ENCODE assay signal across 20 cellular contexts in genomic region chr7:36617408-36617807, GRCh38.
A peak's percentile ranks its signal among the peaks of the same experiment; 100 is the strongest.
DNase-seq lines count a peak whose midpoint lies in the region; ATAC-seq, FAIRE-seq and TF ChIP-seq lines count a peak whose summit lies in the region.
"Had no signal": no experiment of that assay in that cellular context is flagged by ENCODE, and none has a peak within 500 bp of the region (broad histone marks: within the 10 kb centered on the region; RNA-seq: fewer than 3 reads in every experiment).

No MANE protein-coding gene starts in this region.

- no peak overlapping the region for H3K14ac ChIP-seq in trophoblast cell (ENCODE audit: low read length)

- no peak overlapping the region for H2AK5ac ChIP-seq in trophoblast cell (ENCODE audit: low read length)

- H3K27me3 ChIP-seq in K562 (ENCODE audit: control insufficient read depth in 2 of 2, insufficient read depth in 2 of 2, low read length in 2 of 2) (peaks cover 2 to 17% of the 10 kb centered on the region in 2 experiments; a peak in 4 of 5 replicates), psoas muscle (ENCODE audit: insufficient read depth in 3 of 3, low read length in 2 of 3) (peaks cover 0 to 3% (median 0%) of the 10 kb centered on the region in 3 donors), trophoblast cell (ENCODE audit: insufficient read depth, low read length) (no peaks in the 10 kb centered on the region)
- H3K27me3 ChIP-seq: BLaER1 had no signal

- H3K9me3 ChIP-seq in K562 (replicated peaks; ENCODE audit: control insufficient read depth, insufficient read depth, low read depth, low read length) (no peaks in the 10 kb centered on the region), psoas muscle (no peaks in the 10 kb centered on the region), trophoblast cell (ENCODE audit: insufficient read depth, low read depth, low read length) (no peaks in the 10 kb centered on the region)
- H3K9me3 ChIP-seq: BLaER1 had no signal

- H3K79me2 ChIP-seq in K562 (ENCODE audit: control insufficient read depth, insufficient read depth, low read length) (no peaks in the 10 kb centered on the region), trophoblast cell (ENCODE audit: control insufficient read depth, insufficient read depth, low read length, poor library complexity) (no peaks in the 10 kb centered on the region)

- H3K36me3 ChIP-seq in K562 (ENCODE audit: control insufficient read depth, insufficient read depth, low read length) (no peaks in the 10 kb centered on the region), psoas muscle (ENCODE audit: insufficient read depth in 1 of 2, low read depth in 1 of 2) (no peaks in the 10 kb centered on the region), trophoblast cell (ENCODE audit: control insufficient read depth in 1 of 2, insufficient read depth in 2 of 2, low read length in 2 of 2) (no peaks in the 10 kb centered on the region)
- H3K36me3 ChIP-seq: BLaER1 had no signal

- no peak for FAIRE-seq in K562 (lab: Jason Lieb, UNC)
- FAIRE-seq: GM12891, H54, HTR-8/SVneo had no signal

- no peaks in the 10 kb centered on the region for H3K4me1 ChIP-seq in K562 (replicated peaks in 1 of 2; ENCODE audit: control insufficient read depth in 2 of 2, insufficient read depth in 2 of 2, low read length in 2 of 2)
- H3K4me1 ChIP-seq in psoas muscle: no peaks in the 10 kb centered on the region
- no peaks in the 10 kb centered on the region for H3K4me1 ChIP-seq in trophoblast cell (ENCODE audit: control insufficient read depth in 1 of 2, insufficient read depth in 2 of 2, low read length in 2 of 2)

- H2BK5ac ChIP-seq in trophoblast cell (ENCODE audit: low read depth, low read length, poor library complexity): no peak overlapping the region

- H3K23ac ChIP-seq in trophoblast cell (ENCODE audit: low read length): no peak overlapping the region

- no peaks in the 10 kb centered on the region for H3K9me1 ChIP-seq in K562 (ENCODE audit: control insufficient read depth, insufficient read depth, low read length)

- H2BK120ac ChIP-seq in trophoblast cell (ENCODE audit: insufficient read depth, low read length, poor library complexity): no peak overlapping the region

- in situ Hi-C loops in K562 (cut with MboI): no loop called here

- no peak overlapping the region for H4K8ac ChIP-seq in trophoblast cell (ENCODE audit: low read depth, low read length)

- no peaks in the 10 kb centered on the region for H4K20me1 ChIP-seq in K562 (replicated peaks; ENCODE audit: control insufficient read depth, insufficient read depth, low read length)
- H4K20me1 ChIP-seq: BLaER1 had no signal

- H3K27me3 Mint-ChIP-seq in natural killer cell (ENCODE audit: low read depth in 2 of 2): no peaks in the 10 kb centered on the region

- H3K9ac ChIP-seq in K562 (ENCODE audit: insufficient read depth in 1 of 2, low read depth in 2 of 2, low read length in 2 of 2): no peak overlapping the region
- H3K9ac ChIP-seq in trophoblast cell (ENCODE audit: low read length): no peak overlapping the region
- H3K9ac ChIP-seq: BLaER1 had no signal

- H3K4ac ChIP-seq in trophoblast cell (ENCODE audit: low read depth, low read length): no peak overlapping the region

- CTCF ChIA-PET in K562 (lab: Yijun Ruan, JAX; ENCODE audit: low intra/inter-chr PET ratio): no interaction called here

- ATAC-seq in K562: no peak
- ATAC-seq in natural killer cell: no peak
- ATAC-seq in psoas muscle: no peak

- H3K79me1 ChIP-seq in trophoblast cell (ENCODE audit: low read length): no peaks in the 10 kb centered on the region

- no peak for TF ChIP-seq POLR2A in K562 (conservative IDR thresholded peaks at IDR 0.05)

- BruUV-seq in K562 (replicated peaks; lab: Mats Ljungman, UMichigan): no TSS peak

- H3K18ac ChIP-seq in trophoblast cell (ENCODE audit: low read length): no peak overlapping the region

- H3K4me1 Mint-ChIP-seq in natural killer cell: peaks cover 31 to 49% of the 10 kb centered on the region in 2 donors

- H2BK12ac ChIP-seq in trophoblast cell (ENCODE audit: low read length): no peak overlapping the region

- POLR2A ChIA-PET in K562 (lab: Yijun Ruan, JAX): no interaction called here

- no peak overlapping the region for H4K91ac ChIP-seq in trophoblast cell (ENCODE audit: low read depth, low read length)

- H3K27ac ChIP-seq in K562 (ENCODE audit: extremely low read depth, low read depth, low read length) (no peak overlapping the region), psoas muscle (no peak overlapping the region), trophoblast cell (ENCODE audit: low read depth, low read length) (no peak overlapping the region)
- H3K27ac ChIP-seq: BLaER1 had no signal

- TF ChIP-seq EP300 in K562 (IDR thresholded peaks at IDR 0.05; ENCODE audit: low read length): no peak

- peaks cover 54% of the 10 kb centered on the region for H3K36me3 Mint-ChIP-seq in natural killer cell

- TF ChIP-seq CTCF in K562 (IDR thresholded peaks at IDR 0.05 in 2 of 3, conservative IDR thresholded peaks at IDR 0.05 in 1 of 3; ENCODE audit: insufficient read depth in 2 of 3, low read depth in 1 of 3, low read length in 3 of 3) (no peak), natural killer cell (IDR thresholded peaks at IDR 0.05) (no peak), psoas muscle (IDR thresholded peaks at IDR 0.05) (no peak)

- no peak for TF ChIP-seq RAD21 in K562 (CRISPR knock-in tag; conservative IDR thresholded peaks at IDR 0.05 in 1 of 2, IDR thresholded peaks at IDR 0.05 in 1 of 2)

- H4K12ac ChIP-seq in trophoblast cell (ENCODE audit: low read depth, low read length): no peak overlapping the region

- H2AFZ ChIP-seq in K562 (ENCODE audit: low read depth, low read length): no peak overlapping the region
- H2AFZ ChIP-seq in trophoblast cell (ENCODE audit: insufficient read depth, low read length, poor library complexity): no peak overlapping the region
- H2AFZ ChIP-seq: GM23338 had no signal

- DNase-seq in DMS 273 (lab: John Stamatoyannopoulos, UW; ENCODE audit: unreplicated experiment) (peak; percentile 87), NCI-H1694 (lab: John Stamatoyannopoulos, UW) (peak; percentile 64), K562 (ENCODE audit: extremely low read depth in 1 of 4, low spot score in 3 of 4) (no peak), natural killer cell (no peak), psoas muscle (no peak), trophoblast cell (no peak), T-helper 2 cell (no peak)
- DNase-seq: 8988T; CD4-positive, alpha-beta memory T cell; DMS53; DND-41; EL; HCEC 1CT; IMR-90 had no signal

- 0% methylated on average over 1 of the region's 1 CpG for WGBS in K562 (ENCODE audit: insufficient coverage, low coverage, missing lambda C conversion rate)
- WGBS in psoas muscle, 3 donors: 78 to 86% (median 81%) methylated on average over 1 of the region's 1 CpG
- no CpG with 5 or more reads among the region's 1 CpG for WGBS in trophoblast cell (ENCODE audit: extremely low coverage, insufficient coverage, insufficient read length)

- H3K9me3 Mint-ChIP-seq in natural killer cell: no peaks in the 10 kb centered on the region
- H3K9me3 Mint-ChIP-seq: CD14-positive monocyte; CD4-positive, alpha-beta memory T cell; GM23338 had no signal

- no peak overlapping the region for H3K4me2 ChIP-seq in K562 (ENCODE audit: insufficient read depth, low read length)
- no peak overlapping the region for H3K4me2 ChIP-seq in trophoblast cell (ENCODE audit: low read length)
- H3K4me2 ChIP-seq: BLaER1, GM23338 had no signal

- H3K4me3 Mint-ChIP-seq in natural killer cell: no peak overlapping the region
- H3K4me3 Mint-ChIP-seq: CD14-positive monocyte; CD4-positive, alpha-beta memory T cell; GM23338 had no signal

- H3K27ac Mint-ChIP-seq in natural killer cell: peak overlapping the region; percentile 79 to 89
- H3K27ac Mint-ChIP-seq: CD14-positive monocyte; CD4-positive, alpha-beta memory T cell; GM23338 had no signal

- intact Hi-C loops in K562 (cut with micrococcal nuclease): no loop called here
- intact Hi-C loops in natural killer cell (cut with micrococcal nuclease): no loop called here
- intact Hi-C loops in psoas muscle (cut with DNase I): no loop called here

- H3K4me3 ChIP-seq in K562 (no peak overlapping the region), psoas muscle (no peak overlapping the region), trophoblast cell (ENCODE audit: low read depth, low read length) (no peak overlapping the region)
- H3K4me3 ChIP-seq: BLaER1, GM23338 had no signal

TF ChIP-seq in K562, 482 proteins besides CTCF, POLR2A, EP300 and RAD21:
- TF ChIP-seq TAF15 (IDR thresholded peaks at IDR 0.05; ENCODE audit: low read depth, low read length): no peak
- peak; percentile 78 for TF ChIP-seq ZNF24 (IDR thresholded peaks at IDR 0.05)

Comparison
In these comparisons a context has a peak if more than half of its experiments do, and no peak if none do; other contexts are left out.
1. DNase-seq: peak in DMS 273 (single experiment) and NCI-H1694 (single experiment); none in K562 (0 of 4), natural killer cell (single experiment), psoas muscle (0 of 2), trophoblast cell (0 of 2) and T-helper 2 cell (0 of 5).